In the genomic region with DNA sequence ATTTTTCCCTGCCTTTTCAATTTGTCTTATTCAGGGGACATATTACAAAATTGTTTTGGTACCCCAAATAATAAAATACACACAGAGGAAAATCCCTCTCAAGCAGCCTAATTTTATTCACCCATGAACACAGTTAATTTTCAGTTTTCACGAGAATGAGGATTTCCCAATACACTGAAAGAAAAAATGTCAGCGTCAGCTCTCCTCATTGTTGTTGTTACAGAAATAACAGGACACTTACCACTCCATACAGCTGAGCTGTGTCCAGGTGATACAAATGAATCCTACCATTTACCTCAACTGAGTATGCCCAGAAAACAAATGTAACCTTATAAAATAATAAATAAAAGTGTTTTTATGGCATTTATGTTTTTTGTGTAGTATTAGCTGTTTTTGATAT, we compare ENCODE assay signal across 23 cellular contexts.
DNase-seq lines count a peak whose midpoint lies in the region; ATAC-seq and TF ChIP-seq lines count a peak whose summit lies in the region.
"Had no signal": no experiment of that assay in that cellular context is flagged by ENCODE, and none has a peak within 500 bp of the region (broad histone marks: within the 10 kb centered on the region; RNA-seq: fewer than 3 reads in every experiment).

No MANE protein-coding gene starts in this region.

- H3K27me3 Mint-ChIP-seq in activated naive CD8-positive, alpha-beta T cell treated with anti-CD3 and anti-CD28 coated beads, Interleukin-2, amount 50 U/mL, for 24 hours: peaks cover 15% of the 10 kb centered on the region
- peaks cover 15% of the 10 kb centered on the region for H3K27me3 Mint-ChIP-seq in activated CD4-positive, alpha-beta memory T cell treated with anti-CD3 and anti-CD28 coated beads for 36 hours

- H2AFZ ChIP-seq in smooth muscle cell (ENCODE audit: low read depth): no peak overlapping the region

- no peaks in the 10 kb centered on the region for H4K20me1 ChIP-seq in smooth muscle cell (ENCODE audit: low read depth)

- no peak for TF ChIP-seq EP300 in gastroesophageal sphincter (IDR thresholded peaks at IDR 0.05)

- H3K36me3 Mint-ChIP-seq in activated naive CD8-positive, alpha-beta T cell treated with anti-CD3 and anti-CD28 coated beads, Interleukin-2, amount 50 U/mL, for 24 hours (ENCODE audit: low read depth): no peaks in the 10 kb centered on the region
- no peaks in the 10 kb centered on the region for H3K36me3 Mint-ChIP-seq in activated CD4-positive, alpha-beta memory T cell treated with anti-CD3 and anti-CD28 coated beads for 36 hours
- H3K36me3 Mint-ChIP-seq: mesothelial cell of epicardium had no signal

- no peaks in the 10 kb centered on the region for H3K79me2 ChIP-seq in smooth muscle cell (ENCODE audit: low read depth)

- no peak overlapping the region for H3K9ac ChIP-seq in smooth muscle cell (ENCODE audit: low read depth)

- DNase-seq in EH (ENCODE audit: low read depth) (peak; percentile 22), cardiac fibroblast (ENCODE audit: low read depth in 2 of 2) (peak; percentile 24 to 52), smooth muscle cell (lab: John Stamatoyannopoulos, UW; ENCODE audit: unreplicated experiment) (no peak)
- no peak for DNase-seq in activated naive CD8-positive, alpha-beta T cell treated with anti-CD3 and anti-CD28 coated beads, Interleukin-2, amount 50 U/mL, for 24 hours
- no peak for DNase-seq in activated CD4-positive, alpha-beta memory T cell treated with anti-CD3 and anti-CD28 coated beads for 36 hours
- DNase-seq: activated CD4-positive, alpha-beta T cell treated with anti-CD3 and anti-CD28 coated beads for 48 hours; activated CD8-positive, alpha-beta memory T cell treated with anti-CD3 and anti-CD28 coated beads, Interleukin-2, amount 50 U/mL, for 4 hours; adrenal gland; caudate nucleus; DND-41; effector CD8-positive, alpha-beta T cell; foreskin keratinocyte; hypothalamus; KG1; kidney; NCI-H1092; NCI-H510A; SHP77; stimulated activated CD4-positive, alpha-beta T cell treated with anti-CD3 and anti-CD28 coated beads, Interleukin-15, amount 100 ng/mL, for 24 hours had no signal

- H3K4me3 ChIP-seq in cardiac fibroblast (replicated peaks in 1 of 2; ENCODE audit: low read depth in 2 of 2, low read length in 2 of 2): no peak overlapping the region
- no peak overlapping the region for H3K4me3 ChIP-seq in gastroesophageal sphincter
- no peak overlapping the region for H3K4me3 ChIP-seq in smooth muscle cell
- H3K4me3 ChIP-seq: adrenal gland had no signal

- H3K36me3 ChIP-seq in gastroesophageal sphincter: peaks cover 6 to 16% of the 10 kb centered on the region in 2 donors
- H3K36me3 ChIP-seq in smooth muscle cell (ENCODE audit: low read depth): no peaks in the 10 kb centered on the region
- H3K36me3 ChIP-seq: adrenal gland had no signal

- POLR2A ChIA-PET in activated CD4-positive, alpha-beta memory T cell treated with anti-CD3 and anti-CD28 coated beads for 36 hours (lab: Charles Lee): no interaction called here

- ATAC-seq in gastroesophageal sphincter: peak; percentile 54
- ATAC-seq in GM18502 (IDR thresholded peaks at IDR 0.05; ENCODE audit: poor library complexity, unreplicated experiment): no peak
- no peak for ATAC-seq in HG03039 (IDR thresholded peaks at IDR 0.05; ENCODE audit: unreplicated experiment)
- ATAC-seq in activated naive CD8-positive, alpha-beta T cell treated with anti-CD3 and anti-CD28 coated beads, Interleukin-2, amount 50 U/mL, for 24 hours: no peak
- ATAC-seq: foreskin keratinocyte had no signal

- TF ChIP-seq POLR2A in gastroesophageal sphincter (IDR thresholded peaks at IDR 0.05): no peak

- H3K27me3 ChIP-seq in gastroesophageal sphincter: no peaks in the 10 kb centered on the region
- no peaks in the 10 kb centered on the region for H3K27me3 ChIP-seq in smooth muscle cell (ENCODE audit: low read depth)
- H3K27me3 ChIP-seq: adrenal gland, foreskin keratinocyte had no signal

- H3K4me1 ChIP-seq in gastroesophageal sphincter (peaks cover 4 to 24% (median 7%) of the 10 kb centered on the region in 3 donors), smooth muscle cell (ENCODE audit: low read depth) (peaks cover 6% of the 10 kb centered on the region)
- H3K4me1 ChIP-seq: foreskin keratinocyte had no signal

- CTCF ChIA-PET in activated CD4-positive, alpha-beta memory T cell treated with anti-CD3 and anti-CD28 coated beads for 36 hours (lab: Charles Lee): no interaction called here

- H3K4me2 ChIP-seq in smooth muscle cell: no peak overlapping the region

- no peak for TF ChIP-seq CTCF in cardiac fibroblast (IDR thresholded peaks at IDR 0.05; ENCODE audit: low read depth, low read length)
- TF ChIP-seq CTCF in gastroesophageal sphincter (IDR thresholded peaks at IDR 0.05): no peak
- TF ChIP-seq CTCF in smooth muscle cell (IDR thresholded peaks at IDR 0.05; ENCODE audit: borderline replicate concordance, insufficient read depth, poor library complexity, severe bottlenecking): no peak

- no peak overlapping the region for H3K27ac Mint-ChIP-seq in activated naive CD8-positive, alpha-beta T cell treated with anti-CD3 and anti-CD28 coated beads, Interleukin-2, amount 50 U/mL, for 24 hours
- H3K27ac Mint-ChIP-seq in activated CD4-positive, alpha-beta memory T cell treated with anti-CD3 and anti-CD28 coated beads for 36 hours: no peak overlapping the region
- H3K27ac Mint-ChIP-seq: mesothelial cell of epicardium had no signal

- H3K4me1 Mint-ChIP-seq in activated naive CD8-positive, alpha-beta T cell treated with anti-CD3 and anti-CD28 coated beads, Interleukin-2, amount 50 U/mL, for 24 hours: peaks cover 11% of the 10 kb centered on the region
- H3K4me1 Mint-ChIP-seq in activated CD4-positive, alpha-beta memory T cell treated with anti-CD3 and anti-CD28 coated beads for 36 hours (ENCODE audit: low read depth): peaks cover 3% of the 10 kb centered on the region

- H3K9me3 ChIP-seq in gastroesophageal sphincter (no peaks in the 10 kb centered on the region), smooth muscle cell (replicated peaks; ENCODE audit: low read depth) (no peaks in the 10 kb centered on the region)
- H3K9me3 ChIP-seq: adrenal gland had no signal

- intact Hi-C loops in activated CD4-positive, alpha-beta memory T cell treated with anti-CD3 and anti-CD28 coated beads for 36 hours (cut with micrococcal nuclease): no loop called here

- H3K9me3 Mint-ChIP-seq in activated naive CD8-positive, alpha-beta T cell treated with anti-CD3 and anti-CD28 coated beads, Interleukin-2, amount 50 U/mL, for 24 hours: no peaks in the 10 kb centered on the region
- H3K9me3 Mint-ChIP-seq in activated CD4-positive, alpha-beta memory T cell treated with anti-CD3 and anti-CD28 coated beads for 36 hours: no peaks in the 10 kb centered on the region
- H3K9me3 Mint-ChIP-seq: mesothelial cell of epicardium had no signal

- peak overlapping the region; percentile 6 to 41 (median 32) for H3K27ac ChIP-seq in gastroesophageal sphincter
- H3K27ac ChIP-seq in smooth muscle cell (ENCODE audit: low read depth): peak overlapping the region; percentile 54
- H3K27ac ChIP-seq: foreskin keratinocyte had no signal

- 40 to 47% methylated on average over 2 of the region's 2 CpGs for WGBS in gastroesophageal sphincter (ENCODE audit: low coverage in 1 of 2), 2 donors
- 52% methylated on average over 2 of the region's 2 CpGs for WGBS in smooth muscle cell (ENCODE audit: low lambda C conversion rate)

- no peak overlapping the region for H3K4me3 Mint-ChIP-seq in activated naive CD8-positive, alpha-beta T cell treated with anti-CD3 and anti-CD28 coated beads, Interleukin-2, amount 50 U/mL, for 24 hours
- no peak overlapping the region for H3K4me3 Mint-ChIP-seq in activated CD4-positive, alpha-beta memory T cell treated with anti-CD3 and anti-CD28 coated beads for 36 hours
- H3K4me3 Mint-ChIP-seq: mesothelial cell of epicardium had no signal

- H3F3A ChIP-seq in smooth muscle cell (ENCODE audit: low read depth): peaks cover 7% of the 10 kb centered on the region

Comparison
In these comparisons a context has a peak if more than half of its experiments do, and no peak if none do; other contexts are left out.
1. DNase-seq: peak in EH (single experiment) and cardiac fibroblast (2 of 2); none in smooth muscle cell (single experiment), activated naive CD8-positive, alpha-beta T cell treated with anti-CD3 and anti-CD28 coated beads, Interleukin-2, amount 50 U/mL, for 24 hours (single experiment) and activated CD4-positive, alpha-beta memory T cell treated with anti-CD3 and anti-CD28 coated beads for 36 hours (single experiment).